In the genomic region with DNA sequence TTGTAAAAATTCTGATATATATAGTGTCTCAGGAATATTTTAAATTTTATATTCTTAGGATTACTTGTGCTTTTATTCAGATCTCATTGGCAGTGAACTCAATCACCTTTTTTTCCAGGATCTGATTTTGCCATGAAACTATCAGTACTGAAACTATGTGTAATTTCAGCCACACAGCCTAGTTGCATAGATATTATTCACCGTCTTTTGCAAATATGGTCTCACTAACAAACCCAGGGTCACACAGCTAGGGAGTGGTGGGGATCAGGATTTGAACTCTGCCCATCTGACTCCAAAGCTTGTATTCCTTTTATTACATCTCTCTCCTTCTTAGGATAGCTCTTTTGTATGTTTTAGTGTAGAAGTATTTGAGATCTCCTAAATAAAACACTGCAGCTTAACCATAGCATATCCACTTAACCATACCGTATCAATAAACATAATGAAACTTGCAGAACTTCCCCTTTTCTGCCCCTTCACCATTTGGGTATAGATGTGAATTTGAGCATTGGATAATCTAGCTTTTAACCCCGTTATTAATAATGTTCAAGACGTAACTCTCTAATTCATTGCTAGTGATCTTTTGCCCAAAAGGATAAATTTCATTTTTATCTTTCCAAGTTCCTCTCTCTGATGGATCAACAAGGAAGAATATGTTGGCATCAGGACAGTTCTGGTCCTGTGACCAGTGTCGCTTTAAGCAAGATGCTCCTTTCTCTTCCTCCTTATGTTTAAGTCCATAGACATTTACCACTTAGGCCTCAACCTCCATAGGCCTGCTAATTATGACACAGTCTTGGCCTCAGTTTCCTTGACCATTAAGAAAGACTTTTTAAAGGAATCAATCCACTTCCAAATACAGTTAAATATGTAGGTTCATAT, we compare ENCODE assay signal across 10 cellular contexts.
A peak's percentile ranks its signal among the peaks of the same experiment; 100 is the strongest.
DNase-seq lines count a peak whose midpoint lies in the region; ATAC-seq, FAIRE-seq and TF ChIP-seq lines count a peak whose summit lies in the region.
"Had no signal": no experiment of that assay in that cellular context is flagged by ENCODE, and none has a peak within 500 bp of the region (broad histone marks: within the 10 kb centered on the region; RNA-seq: fewer than 3 reads in every experiment).

No MANE protein-coding gene starts in this region.

- H3K27me3 ChIP-seq in prostate gland (replicated peaks; ENCODE audit: insufficient read depth), result no peaks in the 10 kb centered on the region

- ATAC-seq in GM18873 (IDR thresholded peaks at IDR 0.05; ENCODE audit: low FRiP score, unreplicated experiment) (peak; percentile 40), HG02885 (IDR thresholded peaks at IDR 0.05; ENCODE audit: poor library complexity, unreplicated experiment) (peak; percentile 50), HG03025 (IDR thresholded peaks at IDR 0.05; ENCODE audit: low FRiP score, unreplicated experiment) (no peak)

- H3K9me3 ChIP-seq in prostate gland, result no peaks in the 10 kb centered on the region

- H3K36me3 ChIP-seq in prostate gland, result no peaks in the 10 kb centered on the region

- WGBS in prostate gland, result 62% methylated on average over 5 of the region's 5 CpGs

- no peak for TF ChIP-seq POLR2A in prostate gland (IDR thresholded peaks at IDR 0.05)

- DNase-seq in OCI-M1 (lab: John Stamatoyannopoulos, UW) (peak; percentile 54), NCI-H2081 (lab: John Stamatoyannopoulos, UW) (no peak), prostate gland (ENCODE audit: low spot score) (no peak)
- DNase-seq in activated CD8-positive, alpha-beta memory T cell treated with anti-CD3 and anti-CD28 coated beads, Interleukin-2, amount 50 U/mL, for 48 hours, result no peak
- DNase-seq: cerebellar nuclear complex, NCI-H2029 had no signal

- peak; percentile 14 for FAIRE-seq in A204.1 (lab: Jason Lieb, UNC)

- intact Hi-C loops in prostate gland (cut with DNase I), result loop anchor here (5.0 to 10.0 kb wide), 2 partner anchors 73 to 455 kb away; a partner anchor contains a TSS

- H3K27ac ChIP-seq in prostate gland, result no peak overlapping the region

- no peak overlapping the region for H3K4me3 ChIP-seq in prostate gland

- TF ChIP-seq CTCF in prostate gland (IDR thresholded peaks at IDR 0.05), result no peak

- H3K4me1 ChIP-seq in prostate gland (replicated peaks), result no peaks in the 10 kb centered on the region
